25 cellular contexts compared by ENCODE assay signal in genomic region chr17:81580481-81580880, GRCh38. TPM values are rescaled to one million over a fixed set of nuclear protein-coding genes. Genes with fewer than 3 reads are reported as not detected.
DNase-seq lines count a peak whose midpoint lies in the region; ATAC-seq, FAIRE-seq and TF ChIP-seq lines count a peak whose summit lies in the region.
"Had no signal": no experiment of that assay in that cellular context is flagged by ENCODE, and none has a peak within 500 bp of the region (broad histone marks: within the 10 kb centered on the region; RNA-seq: fewer than 3 reads in every experiment).

No MANE protein-coding gene starts in this region.

- H3K4me3 ChIP-seq in HepG2 (replicated peaks in 1 of 3; ENCODE audit: insufficient read depth in 1 of 3, low read depth in 2 of 3, low read length in 3 of 3) (no peak overlapping the region), right lobe of liver (no peak overlapping the region), fibroblast of lung (replicated peaks in 1 of 4; ENCODE audit: control extremely low read depth in 1 of 4, insufficient read depth in 1 of 4, low read depth in 3 of 4, low read length in 4 of 4) (no peak overlapping the region)
- H3K4me3 ChIP-seq: HAP-1, prostate gland, upper lobe of left lung had no signal

- H3K4me1 ChIP-seq in HepG2 (ENCODE audit: insufficient read depth, low read length): peaks cover 48% of the 10 kb centered on the region
- H3K4me1 ChIP-seq in right lobe of liver: peaks cover 0 to 30% (median 13%) of the 10 kb centered on the region in 4 donors
- peaks cover 24% of the 10 kb centered on the region for H3K4me1 ChIP-seq in fibroblast of lung (ENCODE audit: control insufficient read depth, extremely low read depth, insufficient read depth, low read length)

- H3K9ac ChIP-seq in HepG2 (ENCODE audit: insufficient read depth, low read depth, low read length) (no peak overlapping the region), fibroblast of lung (ENCODE audit: insufficient read depth, low read length) (no peak overlapping the region)

- H4K20me1 ChIP-seq in HepG2 (ENCODE audit: insufficient read depth, low read length) (peaks cover 5% of the 10 kb centered on the region; the same call in 1 of the 2 replicates), fibroblast of lung (ENCODE audit: control insufficient read depth, extremely low read depth, insufficient read depth, low read length) (no peaks in the 10 kb centered on the region)

- H3K27me3 ChIP-seq in HepG2 (ENCODE audit: control insufficient read depth in 1 of 2, insufficient read depth in 2 of 2, low read length in 2 of 2) (no peaks in the 10 kb centered on the region), right lobe of liver (no peaks in the 10 kb centered on the region), fibroblast of lung (ENCODE audit: control insufficient read depth, insufficient read depth, low read length) (no peaks in the 10 kb centered on the region)
- H3K27me3 ChIP-seq: upper lobe of left lung had no signal

- intact Hi-C loops in HepG2 (cut with micrococcal nuclease; ENCODE audit: unreplicated experiment): no loop called here
- intact Hi-C loops in right lobe of liver (cut with DNase I): no loop called here

- POLR2A ChIA-PET in HepG2 (lab: Yijun Ruan, JAX): interaction anchor here (0.9 kb wide), 1 partner anchor 28 kb away, joined by 3 read pairs; no protein-coding TSS in a partner anchor
- POLR2A ChIA-PET in RWPE1 (lab: Yijun Ruan, JAX; ENCODE audit: low non-redundant PET): interaction anchor here (0.7 kb wide), 1 partner anchor 14 kb away, joined by 4 read pairs; no protein-coding TSS in a partner anchor

- H3K4me2 ChIP-seq in HepG2 (ENCODE audit: low read depth, low read length) (no peak overlapping the region), fibroblast of lung (ENCODE audit: extremely low read depth, insufficient read depth, low read length) (no peak overlapping the region)

- H3K36me3 ChIP-seq in HepG2 (replicated peaks in 1 of 2; ENCODE audit: control insufficient read depth in 1 of 2, insufficient read depth in 2 of 2, low read length in 2 of 2) (peaks cover 22 to 54% of the 10 kb centered on the region in 2 experiments), right lobe of liver (peaks cover 4 to 54% (median 18%) of the 10 kb centered on the region in 4 donors), fibroblast of lung (ENCODE audit: control insufficient read depth, insufficient read depth, low read length) (peaks cover 16% of the 10 kb centered on the region)
- H3K36me3 ChIP-seq: prostate gland had no signal

- WGBS in HepG2 (ENCODE audit: low lambda C conversion rate): 100% methylated on average over 6 of the region's 6 CpGs
- WGBS in right lobe of liver (ENCODE audit: insufficient coverage, low coverage, low lambda C conversion rate, missing lambda C conversion rate): 100% methylated on average over 4 of the region's 6 CpGs

- H3K36me3 Mint-ChIP-seq in stimulated activated naive B cell treated with anti-CD40 and anti-IgM and Interleukin-4, amounts not matched to agents 10 μg/mL and 1 μg/mL and 100 μg/mL, for 72 hours: peaks cover 56 to 77% of the 10 kb centered on the region in 2 donors

- ATAC-seq in HepG2: no peak
- ATAC-seq in right lobe of liver: no peak
- ATAC-seq in stimulated activated naive B cell treated with anti-CD40 and anti-IgM and Interleukin-4, amounts not matched to agents 10 μg/mL and 1 μg/mL and 100 μg/mL, for 72 hours (replicated peaks): no peak
- no peak for ATAC-seq in GM21360 (IDR thresholded peaks at IDR 0.05; ENCODE audit: unreplicated experiment)
- no peak for ATAC-seq in HG03457 (IDR thresholded peaks at IDR 0.05; ENCODE audit: unreplicated experiment)

- no peak for TF ChIP-seq CTCF in HepG2 (CRISPR knock-in tag; IDR thresholded peaks at IDR 0.05)
- TF ChIP-seq CTCF in right lobe of liver (IDR thresholded peaks at IDR 0.05): no peak
- no peak for TF ChIP-seq CTCF in RWPE1 (conservative IDR thresholded peaks at IDR 0.05; ENCODE audit: low read depth)
- no peak for TF ChIP-seq CTCF in fibroblast of lung (conservative IDR thresholded peaks at IDR 0.05 in 1 of 2, IDR thresholded peaks at IDR 0.05 in 1 of 2; ENCODE audit: low read depth in 1 of 2, low read length in 2 of 2)

- peaks cover 14 to 18% of the 10 kb centered on the region in 2 donors for H3K4me1 Mint-ChIP-seq in stimulated activated naive B cell treated with anti-CD40 and anti-IgM and Interleukin-4, amounts not matched to agents 10 μg/mL and 1 μg/mL and 100 μg/mL, for 72 hours

- H2AFZ ChIP-seq in HepG2 (ENCODE audit: low read length): no peak overlapping the region
- H2AFZ ChIP-seq in fibroblast of lung (ENCODE audit: low read length): no peak overlapping the region

- H3K79me2 ChIP-seq in HepG2 (ENCODE audit: insufficient read depth, low read length) (peaks cover 6% of the 10 kb centered on the region), fibroblast of lung (ENCODE audit: control insufficient read depth, insufficient read depth, low read length) (peaks cover 33% of the 10 kb centered on the region)

- H3K9me3 ChIP-seq in HepG2 (ENCODE audit: low read length): no peaks in the 10 kb centered on the region
- H3K9me3 ChIP-seq in right lobe of liver: no peaks in the 10 kb centered on the region
- H3K9me3 ChIP-seq in fibroblast of lung (ENCODE audit: control insufficient read depth, insufficient read depth, low read depth, low read length): no peaks in the 10 kb centered on the region
- H3K9me3 ChIP-seq: HAP-1, prostate gland, upper lobe of left lung had no signal

- TF ChIP-seq RAD21 in HepG2 (CRISPR knock-in tag; IDR thresholded peaks at IDR 0.05): no peak

- H3K27me3 Mint-ChIP-seq in stimulated activated naive B cell treated with anti-CD40 and anti-IgM and Interleukin-4, amounts not matched to agents 10 μg/mL and 1 μg/mL and 100 μg/mL, for 72 hours: no peaks in the 10 kb centered on the region

- H3K27ac ChIP-seq in HepG2 (ENCODE audit: extremely low read length, insufficient read depth, low read length) (no peak overlapping the region), right lobe of liver (no peak overlapping the region), RWPE1 (peak overlapping the region; percentile 45), fibroblast of lung (ENCODE audit: insufficient read depth, low read length) (peak overlapping the region; percentile 16)
- H3K27ac ChIP-seq: prostate gland, upper lobe of left lung had no signal

- H3K9me3 Mint-ChIP-seq in stimulated activated naive B cell treated with anti-CD40 and anti-IgM and Interleukin-4, amounts not matched to agents 10 μg/mL and 1 μg/mL and 100 μg/mL, for 72 hours: no peaks in the 10 kb centered on the region
- H3K9me3 Mint-ChIP-seq: activated T-helper 2 cell treated with anti-CD3 and anti-CD28 coated beads, Interferon-gamma antibody, Interleukin-2, Interleukin-4, amounts not matched to agents 10 μg/mL and 5 μg/mL and 100 μg/mL, durations not matched to agents 14 hours and 24 hours and 36 hours had no signal

- TF ChIP-seq POLR2A in HepG2 (IDR thresholded peaks at IDR 0.05; ENCODE audit: insufficient read depth in 1 of 2, low read depth in 2 of 2, low read length in 2 of 2) (no peak), right lobe of liver (IDR thresholded peaks at IDR 0.05) (no peak)

- CTCF ChIA-PET in HepG2 (lab: Yijun Ruan, JAX; ENCODE audit: low intra/inter-chr PET ratio, low total read pairs): no interaction called here
- CTCF ChIA-PET in RWPE1 (lab: Yijun Ruan, JAX): interaction anchor here (1.3 kb wide), 1 partner anchor 21 kb away, joined by 9 read pairs; no protein-coding TSS in a partner anchor

- peak overlapping the region; percentile 73 for H3K27ac Mint-ChIP-seq in stimulated activated naive B cell treated with anti-CD40 and anti-IgM and Interleukin-4, amounts not matched to agents 10 μg/mL and 1 μg/mL and 100 μg/mL, for 72 hours
- H3K27ac Mint-ChIP-seq: activated T-helper 2 cell treated with anti-CD3 and anti-CD28 coated beads, Interferon-gamma antibody, Interleukin-2, Interleukin-4, amounts not matched to agents 10 μg/mL and 5 μg/mL and 100 μg/mL, durations not matched to agents 14 hours and 24 hours and 36 hours had no signal

- FAIRE-seq in HepG2 (lab: Jason Lieb, UNC): no peak
- FAIRE-seq: frontal cortex, GM12892, keratinocyte, small intestine, TTC549 had no signal

- DNase-seq in HepG2 (ENCODE audit: low spot score): no peak
- no peak for DNase-seq in right lobe of liver
- DNase-seq in RWPE1 (ENCODE audit: low spot score): no peak
- DNase-seq in fibroblast of lung (ENCODE audit: low read depth in 2 of 2): no peak
- DNase-seq in stimulated activated naive B cell treated with anti-CD40 and anti-IgM and Interleukin-4, amounts not matched to agents 10 μg/mL and 1 μg/mL and 100 μg/mL, for 72 hours: no peak
- DNase-seq: AML-193; amygdala; DMS79 treated with DMSO at 0.1 percent for 48 hours; NCI-H1105; NCI-H2029 treated with DMSO at 0.1 percent for 48 hours; NCI-H446 treated with DMSO at 0.1 percent for 48 hours; NK-92 treated with Interleukin-12 subunit alpha and Interleukin-12 subunit beta, amount 100 ng/mL, for 24 hours; RPMI8226; small intestine; stimulated activated CD4-positive, alpha-beta T cell treated with anti-CD3 and anti-CD28 coated beads, Interleukin-4, amount 100 ng/mL, for 1 hour; upper lobe of left lung had no signal

- TF ChIP-seq EP300 in HepG2 (IDR thresholded peaks at IDR 0.05; ENCODE audit: low read depth in 2 of 2, low read length in 2 of 2) (no peak), HepG2 (CRISPR knock-in tag; IDR thresholded peaks at IDR 0.05; ENCODE audit: borderline replicate concordance) (no peak)

- in situ Hi-C loops in HepG2 (cut with HindIII; ENCODE audit: extremely low pct_ligation_motif_present, low pct_unique_long_range_greater_than_20kb): no loop called here

- no peak overlapping the region for H3K4me3 Mint-ChIP-seq in stimulated activated naive B cell treated with anti-CD40 and anti-IgM and Interleukin-4, amounts not matched to agents 10 μg/mL and 1 μg/mL and 100 μg/mL, for 72 hours

- BruUV-seq in HepG2 (replicated peaks; lab: Mats Ljungman, UMichigan): no TSS peak

RNA-seq across cellular contexts. Expression of gene FAAP100, which starts 28.3 kb away (rescaled TPM):
- total RNA-seq in HepG2 (2016; rRNA removed; fragmentation: Illumina TruSeq; extraction: Trizol) (13.9 and 20.8 TPM in 2 replicates), right lobe of liver (10 to 100 TPM; 13.1 to 17.1 (median 15.2) TPM), fibroblast of lung (10.4 and 12.6 TPM in 2 replicates)
- total RNA-seq in HepG2 (2016; cell fraction: cytosol; rRNA removed; fragmentation: Illumina TruSeq; extraction: Trizol; ENCODE audit: low read depth): 10.4 and 11.2 TPM in 2 replicates
- 11.4 and 20.4 TPM in 2 replicates for total RNA-seq in HepG2 (2016; cell fraction: insoluble cytoplasmic fraction; rRNA removed; fragmentation: Illumina TruSeq; extraction: Trizol)
- 23.6 and 25.4 TPM in 2 replicates for total RNA-seq in HepG2 (2016; cell fraction: membrane; rRNA removed; fragmentation: Illumina TruSeq; extraction: Trizol)
- 19.0 and 22.7 TPM in 2 replicates for total RNA-seq in HepG2 (2016; cell fraction: nucleus; rRNA removed; fragmentation: Illumina TruSeq; extraction: Trizol)
- polyA plus RNA-seq in HepG2 (2011; rRNA removed) (7.6 and 11.1 TPM in 2 replicates), fibroblast of lung (6.7 and 8.1 TPM in 2 replicates)
- polyA plus RNA-seq in HepG2 (2011; cell fraction: cytosol; rRNA removed): 6.5 and 11.8 TPM in 2 replicates
- polyA plus RNA-seq in HepG2 (2011; cell fraction: nucleus; rRNA removed): 37.4 and 38.6 TPM in 2 replicates
- polyA plus RNA-seq in HepG2 (2012): 9.3 and 10.7 TPM in 2 replicates
- polyA plus RNA-seq in HepG2 (2016; cell fraction: cytosol; fragmentation: Illumina TruSeq; extraction: Trizol; ENCODE audit: low read depth): 6.1 and 6.4 TPM in 2 replicates
- polyA plus RNA-seq in HepG2 (2016; cell fraction: insoluble cytoplasmic fraction; fragmentation: Illumina TruSeq; extraction: Trizol; ENCODE audit: low read depth): 13.7 and 17.1 TPM in 2 replicates
- 14.4 and 16.7 TPM in 2 replicates for polyA plus RNA-seq in HepG2 (2016; cell fraction: membrane; fragmentation: Illumina TruSeq; extraction: Trizol; ENCODE audit: low read depth)
- 43.7 and 45.9 TPM in 2 replicates for polyA plus RNA-seq in HepG2 (2016; cell fraction: nucleus; fragmentation: Illumina TruSeq; extraction: Trizol; ENCODE audit: insufficient read depth, low read depth)
- 13.6 and 27.9 TPM in 2 replicates for polyA minus RNA-seq in HepG2 (2011; rRNA and poly(A)+ RNA removed; ENCODE audit: low replicate concordance)
- polyA minus RNA-seq in HepG2 (2011; cell fraction: cytosol; rRNA and poly(A)+ RNA removed): 7.7 and 8.2 TPM in 2 replicates
- polyA minus RNA-seq in HepG2 (2011; cell fraction: nucleus; rRNA and poly(A)+ RNA removed): 22.8 and 26.2 TPM in 2 replicates
- 13.7 and 19.1 TPM in 2 replicates for polyA plus RNA-seq in fibroblast of lung (2012)
- 17.6 and 22.4 TPM in 2 replicates for polyA minus RNA-seq in fibroblast of lung (ENCODE audit: low replicate concordance)

RNA-seq across cellular contexts. Expression of gene FSCN2, which starts 52.3 kb away (rescaled TPM):
- total RNA-seq in HepG2 (2016; rRNA removed; fragmentation: Illumina TruSeq; extraction: Trizol): not detected in 2 replicates
- not detected in 2 replicates for total RNA-seq in HepG2 (2016; cell fraction: cytosol; rRNA removed; fragmentation: Illumina TruSeq; extraction: Trizol; ENCODE audit: low read depth)
- total RNA-seq in HepG2 (2016; cell fraction: insoluble cytoplasmic fraction; rRNA removed; fragmentation: Illumina TruSeq; extraction: Trizol): not detected in 2 replicates
- total RNA-seq in HepG2 (2016; cell fraction: membrane; rRNA removed; fragmentation: Illumina TruSeq; extraction: Trizol): not detected in 2 replicates
- total RNA-seq in HepG2 (2016; cell fraction: nucleus; rRNA removed; fragmentation: Illumina TruSeq; extraction: Trizol): not detected in 2 replicates
- 0.09 and 0.31 TPM in 2 replicates for polyA plus RNA-seq in HepG2 (2011; rRNA removed)
- 0.17 TPM in 2 replicates for polyA plus RNA-seq in HepG2 (2011; cell fraction: cytosol; rRNA removed)
- polyA plus RNA-seq in HepG2 (2011; cell fraction: nucleus; rRNA removed): 2.2 and 2.8 TPM in 2 replicates
- 0.11 and 0.17 TPM in 2 replicates for polyA plus RNA-seq in HepG2 (2012)
- polyA plus RNA-seq in HepG2 (2016; cell fraction: cytosol; fragmentation: Illumina TruSeq; extraction: Trizol; ENCODE audit: low read depth): not detected in 2 replicates
- not detected in 2 replicates for polyA plus RNA-seq in HepG2 (2016; cell fraction: insoluble cytoplasmic fraction; fragmentation: Illumina TruSeq; extraction: Trizol; ENCODE audit: low read depth)
- polyA plus RNA-seq in HepG2 (2016; cell fraction: membrane; fragmentation: Illumina TruSeq; extraction: Trizol; ENCODE audit: low read depth): not detected in 2 replicates
- not detected in 2 replicates for polyA plus RNA-seq in HepG2 (2016; cell fraction: nucleus; fragmentation: Illumina TruSeq; extraction: Trizol; ENCODE audit: insufficient read depth, low read depth)
- 1.5 and 1.9 TPM in 2 replicates for polyA minus RNA-seq in HepG2 (2011; rRNA and poly(A)+ RNA removed; ENCODE audit: low replicate concordance)
- not detected in 2 replicates for polyA minus RNA-seq in HepG2 (2011; cell fraction: cytosol; rRNA and poly(A)+ RNA removed)
- 0.75 and 0.77 TPM in 2 replicates for polyA minus RNA-seq in HepG2 (2011; cell fraction: nucleus; rRNA and poly(A)+ RNA removed)
- total RNA-seq in right lobe of liver: under 1 TPM in 1 of 6 experiments, not detected in 5; 0.22 TPM
- total RNA-seq in fibroblast of lung: 1.5 and 2.0 TPM in 2 replicates
- polyA plus RNA-seq in fibroblast of lung: 0.07 and 0.35 TPM in 2 replicates
- 0.21 and 0.73 TPM in 2 replicates for polyA plus RNA-seq in fibroblast of lung (2012)
- 0.39 TPM in 1 of 2 replicates, not detected in the other for polyA minus RNA-seq in fibroblast of lung (ENCODE audit: low replicate concordance)
- polyA plus RNA-seq: keratinocyte had no signal

RNA-seq across cellular contexts. Expression of gene NPLOC4, which starts 56.4 kb away (rescaled TPM):
- total RNA-seq in HepG2 (2016; rRNA removed; fragmentation: Illumina TruSeq; extraction: Trizol) (57.0 and 64.7 TPM in 2 replicates), right lobe of liver (10 to 100 TPM; 46.5 to 63.2 (median 55.8) TPM), fibroblast of lung (49.8 and 51.0 TPM in 2 replicates)
- total RNA-seq in HepG2 (2016; cell fraction: cytosol; rRNA removed; fragmentation: Illumina TruSeq; extraction: Trizol; ENCODE audit: low read depth): 21.7 and 30.6 TPM in 2 replicates
- total RNA-seq in HepG2 (2016; cell fraction: insoluble cytoplasmic fraction; rRNA removed; fragmentation: Illumina TruSeq; extraction: Trizol): 49.8 and 63.0 TPM in 2 replicates
- total RNA-seq in HepG2 (2016; cell fraction: membrane; rRNA removed; fragmentation: Illumina TruSeq; extraction: Trizol): 66.9 and 73.6 TPM in 2 replicates
- 43.4 and 46.0 TPM in 2 replicates for total RNA-seq in HepG2 (2016; cell fraction: nucleus; rRNA removed; fragmentation: Illumina TruSeq; extraction: Trizol)
- polyA plus RNA-seq in HepG2 (2011; rRNA removed) (95.3 and 97.0 TPM in 2 replicates), fibroblast of lung (62.5 and 82.8 TPM in 2 replicates)
- 69.9 and 79.4 TPM in 2 replicates for polyA plus RNA-seq in HepG2 (2011; cell fraction: cytosol; rRNA removed)
- polyA plus RNA-seq in HepG2 (2011; cell fraction: nucleus; rRNA removed): 144 and 145 TPM in 2 replicates
- polyA plus RNA-seq in HepG2 (2012): 35.2 and 49.4 TPM in 2 replicates
- polyA plus RNA-seq in HepG2 (2016; cell fraction: cytosol; fragmentation: Illumina TruSeq; extraction: Trizol; ENCODE audit: low read depth): 14.0 and 18.8 TPM in 2 replicates
- polyA plus RNA-seq in HepG2 (2016; cell fraction: insoluble cytoplasmic fraction; fragmentation: Illumina TruSeq; extraction: Trizol; ENCODE audit: low read depth): 48.3 and 63.0 TPM in 2 replicates
- 38.6 and 39.0 TPM in 2 replicates for polyA plus RNA-seq in HepG2 (2016; cell fraction: membrane; fragmentation: Illumina TruSeq; extraction: Trizol; ENCODE audit: low read depth)
- 78.2 and 87.8 TPM in 2 replicates for polyA plus RNA-seq in HepG2 (2016; cell fraction: nucleus; fragmentation: Illumina TruSeq; extraction: Trizol; ENCODE audit: insufficient read depth, low read depth)
- polyA minus RNA-seq in HepG2 (2011; rRNA and poly(A)+ RNA removed; ENCODE audit: low replicate concordance): 142 and 211 TPM in 2 replicates
- polyA minus RNA-seq in HepG2 (2011; cell fraction: cytosol; rRNA and poly(A)+ RNA removed): 69.4 and 73.4 TPM in 2 replicates
- polyA minus RNA-seq in HepG2 (2011; cell fraction: nucleus; rRNA and poly(A)+ RNA removed): 51.9 and 56.3 TPM in 2 replicates
- 50.4 and 64.3 TPM in 2 replicates for polyA plus RNA-seq in fibroblast of lung (2012)
- polyA minus RNA-seq in fibroblast of lung (ENCODE audit: low replicate concordance): 243 and 414 TPM in 2 replicates

RNA-seq across cellular contexts. Expression of gene TSPAN10, which starts 56.5 kb away (rescaled TPM):
- total RNA-seq in HepG2 (2016; rRNA removed; fragmentation: Illumina TruSeq; extraction: Trizol) (0.27 and 0.75 TPM in 2 replicates), right lobe of liver (1 to 10 TPM in 1 of 6 experiments, under 1 TPM in 5; 0.18 to 1.2 (median 0.62) TPM), fibroblast of lung (1.0 and 3.0 TPM in 2 replicates)
- not detected in 2 replicates for total RNA-seq in HepG2 (2016; cell fraction: cytosol; rRNA removed; fragmentation: Illumina TruSeq; extraction: Trizol; ENCODE audit: low read depth)
- total RNA-seq in HepG2 (2016; cell fraction: insoluble cytoplasmic fraction; rRNA removed; fragmentation: Illumina TruSeq; extraction: Trizol): 0.22 and 0.71 TPM in 2 replicates
- 0.21 and 0.25 TPM in 2 replicates for total RNA-seq in HepG2 (2016; cell fraction: membrane; rRNA removed; fragmentation: Illumina TruSeq; extraction: Trizol)
- total RNA-seq in HepG2 (2016; cell fraction: nucleus; rRNA removed; fragmentation: Illumina TruSeq; extraction: Trizol): 0.53 and 0.78 TPM in 2 replicates
- polyA plus RNA-seq in HepG2 (2011; rRNA removed) (0.54 and 0.67 TPM in 2 replicates), fibroblast of lung (0.94 and 1.3 TPM in 2 replicates)
- polyA plus RNA-seq in HepG2 (2011; cell fraction: cytosol; rRNA removed): 0.23 and 0.59 TPM in 2 replicates
- polyA plus RNA-seq in HepG2 (2011; cell fraction: nucleus; rRNA removed): 1.3 and 1.4 TPM in 2 replicates
- polyA plus RNA-seq in HepG2 (2012): 0.69 and 0.90 TPM in 2 replicates
- 0.12 and 0.31 TPM in 2 replicates for polyA plus RNA-seq in HepG2 (2016; cell fraction: cytosol; fragmentation: Illumina TruSeq; extraction: Trizol; ENCODE audit: low read depth)
- polyA plus RNA-seq in HepG2 (2016; cell fraction: insoluble cytoplasmic fraction; fragmentation: Illumina TruSeq; extraction: Trizol; ENCODE audit: low read depth): 0.32 and 0.46 TPM in 2 replicates
- polyA plus RNA-seq in HepG2 (2016; cell fraction: membrane; fragmentation: Illumina TruSeq; extraction: Trizol; ENCODE audit: low read depth): 0.22 and 0.23 TPM in 2 replicates
- 0.91 and 1.2 TPM in 2 replicates for polyA plus RNA-seq in HepG2 (2016; cell fraction: nucleus; fragmentation: Illumina TruSeq; extraction: Trizol; ENCODE audit: insufficient read depth, low read depth)
- polyA minus RNA-seq in HepG2 (2011; rRNA and poly(A)+ RNA removed; ENCODE audit: low replicate concordance): 2.7 and 2.8 TPM in 2 replicates
- 0.49 and 0.62 TPM in 2 replicates for polyA minus RNA-seq in HepG2 (2011; cell fraction: cytosol; rRNA and poly(A)+ RNA removed)
- 0.87 and 1.5 TPM in 2 replicates for polyA minus RNA-seq in HepG2 (2011; cell fraction: nucleus; rRNA and poly(A)+ RNA removed)
- 1.7 and 2.1 TPM in 2 replicates for polyA plus RNA-seq in fibroblast of lung (2012)
- polyA minus RNA-seq in fibroblast of lung (ENCODE audit: low replicate concordance): 0.56 and 0.63 TPM in 2 replicates
- total RNA-seq: frontal cortex had no signal

Comparison
In these comparisons a context has a peak if more than half of its experiments do, and no peak if none do; other contexts are left out.
1. H3K27ac ChIP-seq: peak in RWPE1 (single experiment) and fibroblast of lung (single experiment); none in HepG2 (single experiment) and right lobe of liver (0 of 3).